In the genomic region with DNA sequence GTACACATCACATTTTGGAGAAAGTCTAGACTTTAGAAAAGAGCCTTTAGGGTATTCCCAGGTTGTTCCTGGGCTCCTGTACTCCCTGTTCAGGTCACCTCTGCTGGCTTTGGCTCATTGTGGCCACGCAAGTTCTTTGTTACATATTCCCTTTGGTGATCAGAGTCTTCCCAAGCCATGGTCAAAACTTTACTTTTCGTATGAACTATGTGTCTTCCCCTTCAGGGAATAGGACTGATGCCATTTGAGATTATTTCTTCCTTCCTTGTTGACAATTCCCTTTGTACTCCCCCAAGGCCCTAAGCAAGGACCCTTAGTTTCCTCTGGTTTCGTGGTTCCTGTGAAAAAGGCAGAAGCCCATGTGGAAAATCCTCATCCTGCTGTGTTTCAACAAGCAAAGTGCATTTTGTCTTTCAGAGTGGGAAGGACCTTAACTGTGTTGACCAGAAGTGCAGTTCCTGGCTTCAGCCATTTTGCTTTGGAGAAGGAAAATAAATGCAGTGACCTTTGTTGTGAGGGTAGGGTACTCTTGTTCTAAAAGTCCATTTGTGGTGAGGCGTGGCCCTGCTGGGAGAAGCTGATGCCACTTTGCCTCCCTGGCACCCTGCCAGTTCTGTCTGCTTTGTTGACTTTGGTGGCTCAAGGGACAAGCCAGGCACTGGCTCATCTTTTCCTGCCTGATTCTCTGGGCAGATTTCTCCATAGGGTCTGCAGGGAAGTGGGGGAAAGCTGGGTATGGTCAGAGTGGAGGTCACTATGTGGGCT, we compare ENCODE assay signal across 1 cellular context.
TF ChIP-seq lines count a peak whose summit lies in the region.

No MANE protein-coding gene starts in this region.

TF ChIP-seq in HepG2, 621 proteins besides CTCF, POLR2A, EP300 and RAD21 (continued from another document and continues in another):
- no peak for TF ChIP-seq FOXO4 (CRISPR knock-in tag; conservative IDR thresholded peaks at IDR 0.05)
- TF ChIP-seq, protein P1, sequence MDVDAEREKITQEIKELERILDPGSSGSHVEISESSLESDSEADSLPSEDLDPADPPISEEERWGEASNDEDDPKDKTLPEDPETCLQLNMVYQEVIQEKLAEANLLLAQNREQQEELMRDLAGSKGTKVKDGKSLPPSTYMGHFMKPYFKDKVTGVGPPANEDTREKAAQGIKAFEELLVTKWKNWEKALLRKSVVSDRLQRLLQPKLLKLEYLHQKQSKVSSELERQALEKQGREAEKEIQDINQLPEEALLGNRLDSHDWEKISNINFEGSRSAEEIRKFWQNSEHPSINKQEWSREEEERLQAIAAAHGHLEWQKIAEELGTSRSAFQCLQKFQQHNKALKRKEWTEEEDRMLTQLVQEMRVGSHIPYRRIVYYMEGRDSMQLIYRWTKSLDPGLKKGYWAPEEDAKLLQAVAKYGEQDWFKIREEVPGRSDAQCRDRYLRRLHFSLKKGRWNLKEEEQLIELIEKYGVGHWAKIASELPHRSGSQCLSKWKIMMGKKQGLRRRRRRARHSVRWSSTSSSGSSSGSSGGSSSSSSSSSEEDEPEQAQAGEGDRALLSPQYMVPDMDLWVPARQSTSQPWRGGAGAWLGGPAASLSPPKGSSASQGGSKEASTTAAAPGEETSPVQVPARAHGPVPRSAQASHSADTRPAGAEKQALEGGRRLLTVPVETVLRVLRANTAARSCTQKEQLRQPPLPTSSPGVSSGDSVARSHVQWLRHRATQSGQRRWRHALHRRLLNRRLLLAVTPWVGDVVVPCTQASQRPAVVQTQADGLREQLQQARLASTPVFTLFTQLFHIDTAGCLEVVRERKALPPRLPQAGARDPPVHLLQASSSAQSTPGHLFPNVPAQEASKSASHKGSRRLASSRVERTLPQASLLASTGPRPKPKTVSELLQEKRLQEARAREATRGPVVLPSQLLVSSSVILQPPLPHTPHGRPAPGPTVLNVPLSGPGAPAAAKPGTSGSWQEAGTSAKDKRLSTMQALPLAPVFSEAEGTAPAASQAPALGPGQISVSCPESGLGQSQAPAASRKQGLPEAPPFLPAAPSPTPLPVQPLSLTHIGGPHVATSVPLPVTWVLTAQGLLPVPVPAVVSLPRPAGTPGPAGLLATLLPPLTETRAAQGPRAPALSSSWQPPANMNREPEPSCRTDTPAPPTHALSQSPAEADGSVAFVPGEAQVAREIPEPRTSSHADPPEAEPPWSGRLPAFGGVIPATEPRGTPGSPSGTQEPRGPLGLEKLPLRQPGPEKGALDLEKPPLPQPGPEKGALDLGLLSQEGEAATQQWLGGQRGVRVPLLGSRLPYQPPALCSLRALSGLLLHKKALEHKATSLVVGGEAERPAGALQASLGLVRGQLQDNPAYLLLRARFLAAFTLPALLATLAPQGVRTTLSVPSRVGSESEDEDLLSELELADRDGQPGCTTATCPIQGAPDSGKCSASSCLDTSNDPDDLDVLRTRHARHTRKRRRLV (CRISPR knock-in tag; IDR thresholded peaks at IDR 0.05) = no peak
- no peak for TF ChIP-seq JUNB (CRISPR knock-in tag; IDR thresholded peaks at IDR 0.05; ENCODE audit: borderline replicate concordance)
- TF ChIP-seq REXO4 (CRISPR knock-in tag; IDR thresholded peaks at IDR 0.05; ENCODE audit: borderline replicate concordance) = no peak
- TF ChIP-seq ZNF382 (CRISPR knock-in tag; IDR thresholded peaks at IDR 0.05; ENCODE audit: borderline replicate concordance) = no peak
- TF ChIP-seq DZIP1 (CRISPR knock-in tag; IDR thresholded peaks at IDR 0.05) = no peak
- no peak for TF ChIP-seq HMGA1 (CRISPR knock-in tag; conservative IDR thresholded peaks at IDR 0.05)
- no peak for TF ChIP-seq ZNF224 (CRISPR knock-in tag; IDR thresholded peaks at IDR 0.05)
- peak; percentile 34; the same call in 1 of the 2 replicates for TF ChIP-seq SMAD3 (CRISPR knock-in tag; IDR thresholded peaks at IDR 0.05)
- TF ChIP-seq, protein P2, sequence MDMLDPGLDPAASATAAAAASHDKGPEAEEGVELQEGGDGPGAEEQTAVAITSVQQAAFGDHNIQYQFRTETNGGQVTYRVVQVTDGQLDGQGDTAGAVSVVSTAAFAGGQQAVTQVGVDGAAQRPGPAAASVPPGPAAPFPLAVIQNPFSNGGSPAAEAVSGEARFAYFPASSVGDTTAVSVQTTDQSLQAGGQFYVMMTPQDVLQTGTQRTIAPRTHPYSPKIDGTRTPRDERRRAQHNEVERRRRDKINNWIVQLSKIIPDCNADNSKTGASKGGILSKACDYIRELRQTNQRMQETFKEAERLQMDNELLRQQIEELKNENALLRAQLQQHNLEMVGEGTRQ (IDR thresholded peaks at IDR 0.05; ENCODE audit: low read depth, low read length) = no peak
- TF ChIP-seq, protein P2 (CRISPR knock-in tag; IDR thresholded peaks at IDR 0.05; ENCODE audit: borderline replicate concordance) = no peak
- TF ChIP-seq NFE2L2 (IDR thresholded peaks at IDR 0.05; ENCODE audit: low read length) = no peak
- TF ChIP-seq PBX2 (CRISPR knock-in tag; IDR thresholded peaks at IDR 0.05) = no peak
- TF ChIP-seq CEBPZ (IDR thresholded peaks at IDR 0.05; ENCODE audit: low read length) = no peak
- peak; percentile 89 for TF ChIP-seq ZMYM2 (CRISPR knock-in tag; IDR thresholded peaks at IDR 0.05)
- no peak for TF ChIP-seq UBTF (CRISPR knock-in tag; IDR thresholded peaks at IDR 0.05)
- no peak for TF ChIP-seq FIP1L1 (IDR thresholded peaks at IDR 0.05; ENCODE audit: borderline replicate concordance, insufficient read depth, low read depth, low read length)
- TF ChIP-seq ATRX (CRISPR knock-in tag; IDR thresholded peaks at IDR 0.05; ENCODE audit: borderline replicate concordance) = no peak
- TF ChIP-seq TARDBP (CRISPR knock-in tag; IDR thresholded peaks at IDR 0.05) = peak; percentile 73; the same call in 1 of the 2 replicates
- 0 out of 2 replicates have a peak, but pooled peaks have one; percentile 32 for TF ChIP-seq NFKB2 (CRISPR knock-in tag; IDR thresholded peaks at IDR 0.05; ENCODE audit: borderline replicate concordance)
- TF ChIP-seq KLF9 (CRISPR knock-in tag; IDR thresholded peaks at IDR 0.05; ENCODE audit: low read depth) = no peak
- TF ChIP-seq SOX5 (CRISPR knock-in tag; IDR thresholded peaks at IDR 0.05; ENCODE audit: borderline replicate concordance) = peak; percentile 80
- TF ChIP-seq RFX1 (IDR thresholded peaks at IDR 0.05) = no peak
- no peak for TF ChIP-seq NFYC (CRISPR knock-in tag; IDR thresholded peaks at IDR 0.05)
- peak; percentile 52; the same call in 1 of the 2 replicates for TF ChIP-seq ZNF792 (CRISPR knock-in tag; IDR thresholded peaks at IDR 0.05)
- TF ChIP-seq IRF1 (CRISPR knock-in tag; IDR thresholded peaks at IDR 0.05; ENCODE audit: low read depth) = no peak
- no peak for TF ChIP-seq ZEB1 (IDR thresholded peaks at IDR 0.05; ENCODE audit: insufficient replicate concordance, low read depth)
- no peak for TF ChIP-seq ZC3H4 (CRISPR knock-in tag; IDR thresholded peaks at IDR 0.05; ENCODE audit: borderline replicate concordance)
- TF ChIP-seq, protein P3, sequence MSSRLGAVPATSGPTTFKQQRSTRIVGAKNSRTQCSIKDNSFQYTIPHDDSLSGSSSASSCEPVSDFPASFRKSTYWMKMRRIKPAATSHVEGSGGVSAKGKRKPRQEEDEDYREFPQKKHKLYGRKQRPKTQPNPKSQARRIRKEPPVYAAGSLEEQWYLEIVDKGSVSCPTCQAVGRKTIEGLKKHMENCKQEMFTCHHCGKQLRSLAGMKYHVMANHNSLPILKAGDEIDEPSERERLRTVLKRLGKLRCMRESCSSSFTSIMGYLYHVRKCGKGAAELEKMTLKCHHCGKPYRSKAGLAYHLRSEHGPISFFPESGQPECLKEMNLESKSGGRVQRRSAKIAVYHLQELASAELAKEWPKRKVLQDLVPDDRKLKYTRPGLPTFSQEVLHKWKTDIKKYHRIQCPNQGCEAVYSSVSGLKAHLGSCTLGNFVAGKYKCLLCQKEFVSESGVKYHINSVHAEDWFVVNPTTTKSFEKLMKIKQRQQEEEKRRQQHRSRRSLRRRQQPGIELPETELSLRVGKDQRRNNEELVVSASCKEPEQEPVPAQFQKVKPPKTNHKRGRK (CRISPR knock-in tag; IDR thresholded peaks at IDR 0.05) = no peak
- TF ChIP-seq HES4 (CRISPR knock-in tag; IDR thresholded peaks at IDR 0.05; ENCODE audit: borderline replicate concordance) = no peak
- no peak for TF ChIP-seq HDAC6 (IDR thresholded peaks at IDR 0.05; ENCODE audit: low read depth, low read length)
